8 cellular contexts compared by ENCODE assay signal in genomic region chr21:36419996-36420395, GRCh38. TPM values are rescaled to one million over a fixed set of nuclear protein-coding genes. Genes with fewer than 3 reads are reported as not detected.
A peak's percentile ranks its signal among the peaks of the same experiment; 100 is the strongest.
DNase-seq lines count a peak whose midpoint lies in the region; ATAC-seq and TF ChIP-seq lines count a peak whose summit lies in the region.

No MANE protein-coding gene starts in this region.

- no peaks in the 10 kb centered on the region for H3K27me3 ChIP-seq in RWPE2 (ENCODE audit: insufficient read depth, poor library complexity, severe bottlenecking)

- ATAC-seq in RWPE2 (ENCODE audit: low read depth) (peak; percentile 91), GM19351 (IDR thresholded peaks at IDR 0.05; ENCODE audit: unreplicated experiment) (no peak), HG03565 (IDR thresholded peaks at IDR 0.05; ENCODE audit: unreplicated experiment) (no peak)

- DNase-seq in RWPE2 (ENCODE audit: low spot score) = peak; percentile 80
- peak; percentile 44 for DNase-seq in activated naive CD8-positive, alpha-beta T cell treated with anti-CD3 and anti-CD28 coated beads for 36 hours
- DNase-seq in cardiac septum (ENCODE audit: low spot score) = peak; percentile 86
- peak; percentile 45 to 95 (median 68) for DNase-seq in posterior cingulate gyrus

- H3K4me1 ChIP-seq in RWPE2 (ENCODE audit: insufficient read depth, poor library complexity, severe bottlenecking) = no peaks in the 10 kb centered on the region

- no peaks in the 10 kb centered on the region for H3K9me3 Mint-ChIP-seq in activated naive CD8-positive, alpha-beta T cell treated with anti-CD3 and anti-CD28 coated beads for 36 hours

- TF ChIP-seq CTCF in GM12873 (IDR thresholded peaks at IDR 0.05; ENCODE audit: insufficient read depth, low read depth, low read length, missing control alignments) (peak; percentile 86), LNCAP (IDR thresholded peaks at IDR 0.05) (peak; percentile 66), RWPE2 (IDR thresholded peaks at IDR 0.05; ENCODE audit: poor library complexity, severe bottlenecking) (peak; percentile 85)

- H3K27me3 Mint-ChIP-seq in activated naive CD8-positive, alpha-beta T cell treated with anti-CD3 and anti-CD28 coated beads for 36 hours = no peaks in the 10 kb centered on the region

- no peaks in the 10 kb centered on the region for H3K9me3 ChIP-seq in RWPE2 (ENCODE audit: severe bottlenecking)

- H3K36me3 ChIP-seq in RWPE2 (ENCODE audit: low read depth) = peaks cover 19% of the 10 kb centered on the region

- H3K27ac Mint-ChIP-seq in activated naive CD8-positive, alpha-beta T cell treated with anti-CD3 and anti-CD28 coated beads for 36 hours = no peak overlapping the region

- no peak overlapping the region for H3K27ac ChIP-seq in RWPE2 (ENCODE audit: poor library complexity, severe bottlenecking)

- H3K4me3 ChIP-seq in RWPE2 (ENCODE audit: severe bottlenecking) = no peak overlapping the region

- intact Hi-C loops in cardiac septum (cut with DNase I) (loop anchor here (5.0 to 10.0 kb wide), 2 partner anchors 85 to 507 kb away; no protein-coding TSS in a partner anchor), posterior cingulate gyrus (cut with DNase I) (loop anchor here (10.0 kb wide), 1 partner anchor 505 kb away; no protein-coding TSS in a partner anchor)

- H3K36me3 Mint-ChIP-seq in activated naive CD8-positive, alpha-beta T cell treated with anti-CD3 and anti-CD28 coated beads for 36 hours = peaks cover 11% of the 10 kb centered on the region

- no peaks in the 10 kb centered on the region for H3K4me1 Mint-ChIP-seq in activated naive CD8-positive, alpha-beta T cell treated with anti-CD3 and anti-CD28 coated beads for 36 hours

- no peak overlapping the region for H3K4me3 Mint-ChIP-seq in activated naive CD8-positive, alpha-beta T cell treated with anti-CD3 and anti-CD28 coated beads for 36 hours

RNA-seq across cellular contexts. Expression of gene CHAF1B, which starts 34.8 kb away (rescaled TPM):
- 10 to 100 TPM; 35.6 to 38.0 TPM for total RNA-seq in activated naive CD8-positive, alpha-beta T cell treated with anti-CD3 and anti-CD28 coated beads for 36 hours
- total RNA-seq in cardiac septum = 0.62 TPM

RNA-seq across cellular contexts. Expression of gene CLDN14, which starts 59.9 kb away (rescaled TPM):
- not detected for total RNA-seq in activated naive CD8-positive, alpha-beta T cell treated with anti-CD3 and anti-CD28 coated beads for 36 hours
- not detected for total RNA-seq in cardiac septum

Comparison
In these comparisons a context has a peak if more than half of its experiments do, and no peak if none do; other contexts are left out.
1. RNA of gene CHAF1B, which starts 34.8 kb away (total RNA-seq): 35.6 to 38.0 TPM in activated naive CD8-positive, alpha-beta T cell treated with anti-CD3 and anti-CD28 coated beads for 36 hours; 0.62 TPM in cardiac septum (single experiment); every median in the first group is over 10 times any median in the second.
2. Peak in every context shown above with its lines, with median percentiles within 50 percentile points of each other: CTCF ChIP-seq and DNase-seq.